Comparison of ENCODE assay signal across 9 cellular contexts in genomic region chr22:36239150-36239400, GRCh38. TPM values are rescaled to one million over a fixed set of nuclear protein-coding genes. Genes with fewer than 3 reads are reported as not detected.
DNase-seq lines count a peak whose midpoint lies in the region; ATAC-seq and TF ChIP-seq lines count a peak whose summit lies in the region.
"Had no signal": no experiment of that assay in that cellular context is flagged by ENCODE, and none has a peak within 500 bp of the region (broad histone marks: within the 10 kb centered on the region; RNA-seq: fewer than 3 reads in every experiment).

No MANE protein-coding gene starts in this region.

- no peak for TF ChIP-seq CTCF in adrenal gland (IDR thresholded peaks at IDR 0.05)

- peak overlapping the region; percentile 69 to 91 for H3K9ac ChIP-seq in stomach smooth muscle (ENCODE audit: low read length in 2 of 2)

- no peaks in the 10 kb centered on the region for H3K27me3 ChIP-seq in CD4-positive, CD25-positive, alpha-beta regulatory T cell (ENCODE audit: control insufficient read depth, insufficient read depth, low read length)
- H3K27me3 ChIP-seq in adrenal gland (no peaks in the 10 kb centered on the region), stomach smooth muscle (ENCODE audit: control insufficient read depth in 1 of 2, insufficient read depth in 2 of 2, low read length in 2 of 2) (no peaks in the 10 kb centered on the region)

- peaks cover 22% of the 10 kb centered on the region for H3K36me3 ChIP-seq in CD4-positive, CD25-positive, alpha-beta regulatory T cell (ENCODE audit: control insufficient read depth, insufficient read depth, low read length)
- H3K36me3 ChIP-seq in adrenal gland (replicated peaks in 1 of 2) = no peaks in the 10 kb centered on the region
- H3K36me3 ChIP-seq in stomach smooth muscle (ENCODE audit: control insufficient read depth in 2 of 2, insufficient read depth in 2 of 2, low read length in 2 of 2) = peaks cover 0 to 6% of the 10 kb centered on the region in 2 donors

- peak overlapping the region; percentile 98 for H3K4me3 ChIP-seq in CD4-positive, CD25-positive, alpha-beta regulatory T cell (ENCODE audit: low read depth, low read length)
- H3K4me3 ChIP-seq in adrenal gland (peak overlapping the region; percentile 14 to 80 (median 43)), stomach smooth muscle (ENCODE audit: low read length in 2 of 2) (peak overlapping the region; percentile 78 to 91)

- no peak for DNase-seq in CD4-positive, CD25-positive, alpha-beta regulatory T cell
- DNase-seq in adrenal gland (peak in 1 of 7 donors; percentile 61), iris pigment epithelial cell (ENCODE audit: low read depth) (peak; percentile 38)
- DNase-seq in activated effector memory CD4-positive, alpha-beta T cell treated with anti-CD3 and anti-CD28 coated beads, Interleukin-2, amount 50 U/mL, for 16 hours = no peak
- no peak for DNase-seq in NK-92 treated with Interleukin-12 subunit alpha and Interleukin-12 subunit beta, amount 100 ng/mL, for 24 hours (lab: John Stamatoyannopoulos, UW)

- peaks cover 32% of the 10 kb centered on the region for H3K36me3 Mint-ChIP-seq in CD4-positive, CD25-positive, alpha-beta regulatory T cell

- H3K9me3 Mint-ChIP-seq in CD4-positive, CD25-positive, alpha-beta regulatory T cell = peaks cover 0 to 12% (median 2%) of the 10 kb centered on the region in 7 donors

- no peak for TF ChIP-seq POLR2A in adrenal gland (IDR thresholded peaks at IDR 0.05)

- H3K27me3 Mint-ChIP-seq in CD4-positive, CD25-positive, alpha-beta regulatory T cell = no peaks in the 10 kb centered on the region

- H3K27ac Mint-ChIP-seq in CD4-positive, CD25-positive, alpha-beta regulatory T cell = peak overlapping the region; percentile 95 to 100 (median 96)

- H3K4me1 ChIP-seq in CD4-positive, CD25-positive, alpha-beta regulatory T cell (ENCODE audit: control insufficient read depth, insufficient read depth, low read length, poor library complexity, severe bottlenecking) = peaks cover 38% of the 10 kb centered on the region
- H3K4me1 ChIP-seq in adrenal gland (replicated peaks in 1 of 2) (peaks cover 19 to 36% of the 10 kb centered on the region in 2 donors), stomach smooth muscle (ENCODE audit: control insufficient read depth, insufficient read depth, low read length) (peaks cover 54% of the 10 kb centered on the region)

- H3K27ac ChIP-seq in CD4-positive, CD25-positive, alpha-beta regulatory T cell (ENCODE audit: insufficient read depth, low read length, poor library complexity, severe bottlenecking) = peak overlapping the region; percentile 81
- H3K27ac ChIP-seq in adrenal gland (peak overlapping the region; percentile 78 to 95 (median 85)), stomach smooth muscle (ENCODE audit: low read length) (peak overlapping the region; percentile 86)

- ATAC-seq in CD4-positive, CD25-positive, alpha-beta regulatory T cell (ENCODE audit: low read depth in 2 of 2) = peak; percentile 3
- peak; percentile 14 for ATAC-seq in HG03064 (IDR thresholded peaks at IDR 0.05; ENCODE audit: low read depth, unreplicated experiment)
- no peak for ATAC-seq in HG03571 (IDR thresholded peaks at IDR 0.05; ENCODE audit: unreplicated experiment)

- H3K4me3 Mint-ChIP-seq in CD4-positive, CD25-positive, alpha-beta regulatory T cell = peak overlapping the region; percentile 96 to 100 (median 99)

- WGBS in adrenal gland, 4 donors = 0% methylated on average over 3 to 4 of the region's 4 CpGs

- peaks cover 28 to 60% (median 41%) of the 10 kb centered on the region in 4 donors for H3K4me1 Mint-ChIP-seq in CD4-positive, CD25-positive, alpha-beta regulatory T cell

- intact Hi-C loops in adrenal gland (cut with DNase I) = no loop called here

- H3K9me3 ChIP-seq in CD4-positive, CD25-positive, alpha-beta regulatory T cell (ENCODE audit: control insufficient read depth in 2 of 2, low read length in 2 of 2) = peaks cover 0 to 4% of the 10 kb centered on the region in 2 experiments
- H3K9me3 ChIP-seq in adrenal gland (replicated peaks in 1 of 3) (no peaks in the 10 kb centered on the region), stomach smooth muscle (ENCODE audit: control insufficient read depth in 2 of 2, low read length in 2 of 2) (no peaks in the 10 kb centered on the region)

RNA-seq across cellular contexts. Expression of gene APOL2, which starts 0.3 kb away (rescaled TPM):
- 69.7 TPM for total RNA-seq in CD4-positive, CD25-positive, alpha-beta regulatory T cell
- polyA plus RNA-seq in CD4-positive, CD25-positive, alpha-beta regulatory T cell = 10 to 100 TPM; 18.8 to 28.6 (median 22.0) TPM
- 10 to 100 TPM; 16.1 to 49.3 (median 40.0) TPM for total RNA-seq in adrenal gland
- 10 to 100 TPM; 36.7 to 73.8 (median 49.2) TPM for polyA plus RNA-seq in adrenal gland

RNA-seq across cellular contexts. Expression of gene APOL1, which starts 13.9 kb away (rescaled TPM):
- total RNA-seq in CD4-positive, CD25-positive, alpha-beta regulatory T cell = 16.8 TPM
- 1 to 10 TPM; 6.3 to 8.4 (median 7.2) TPM for polyA plus RNA-seq in CD4-positive, CD25-positive, alpha-beta regulatory T cell
- 10 to 100 TPM; 10.8 to 39.0 (median 31.3) TPM for total RNA-seq in adrenal gland
- polyA plus RNA-seq in adrenal gland = 10 to 100 TPM; 19.9 to 21.2 (median 20.2) TPM

RNA-seq across cellular contexts. Expression of gene APOL4, which starts 37.5 kb away (rescaled TPM):
- not detected for total RNA-seq in CD4-positive, CD25-positive, alpha-beta regulatory T cell
- polyA plus RNA-seq in CD4-positive, CD25-positive, alpha-beta regulatory T cell = not detected
- total RNA-seq in adrenal gland = 10 to 100 TPM in 1 of 8 donors, 1 to 10 TPM in 6, not detected in 1; 1.2 to 10.0 (median 3.9) TPM
- polyA plus RNA-seq in adrenal gland = 1 to 10 TPM; 2.1 to 3.6 (median 3.4) TPM
- total RNA-seq: renal cortical epithelial cell had no signal

Comparison
In these comparisons a context has a peak if more than half of its experiments do, and no peak if none do; other contexts are left out.
1. H3K4me3 ChIP-seq: peak in every context shown above with its lines; median percentile 98 in CD4-positive, CD25-positive, alpha-beta regulatory T cell; 84 in stomach smooth muscle; 43 in adrenal gland.